Comparison of ENCODE assay signal across 8 cellular contexts in the genomic region with DNA sequence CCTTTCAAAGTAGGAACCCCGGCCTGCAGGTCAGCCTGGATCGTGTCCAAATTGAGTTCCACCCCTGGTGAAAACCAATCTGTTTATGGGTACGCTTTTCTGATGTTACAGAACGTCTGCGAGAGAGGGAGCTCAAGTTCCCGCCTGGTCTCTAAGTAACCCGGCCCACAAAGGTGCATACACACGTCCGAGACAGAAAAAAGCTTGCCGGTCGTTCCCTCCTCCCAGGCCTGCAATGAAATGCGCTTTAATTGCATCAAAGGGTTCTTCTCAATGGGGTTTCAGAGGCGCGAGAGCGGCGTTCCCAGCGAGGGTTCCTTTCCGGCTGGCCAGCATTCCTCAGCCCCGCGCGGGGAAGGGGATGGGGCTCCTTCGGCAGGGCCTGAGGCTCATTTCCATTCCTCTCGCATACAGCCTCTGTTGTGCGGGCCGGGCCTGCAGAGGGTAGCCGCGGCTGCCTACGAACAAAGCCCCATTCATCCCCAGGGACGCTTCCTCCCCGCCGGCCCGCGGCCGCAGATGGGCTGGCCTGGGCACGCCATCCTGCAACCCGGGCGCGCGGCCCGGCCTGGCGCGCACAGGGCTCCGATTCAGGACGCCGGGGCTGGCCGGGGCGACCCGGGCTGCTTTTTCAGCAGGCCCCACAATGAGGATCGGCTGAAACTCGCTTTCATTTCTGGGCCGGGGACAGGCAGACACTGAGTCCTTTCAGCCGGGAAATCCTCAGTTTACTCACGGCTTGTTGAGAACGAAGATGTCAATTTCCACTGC.
A peak's percentile ranks its signal among the peaks of the same experiment; 100 is the strongest.
DNase-seq lines count a peak whose midpoint lies in the region; ATAC-seq and TF ChIP-seq lines count a peak whose summit lies in the region.

No MANE protein-coding gene starts in this region.

- peak overlapping the region; percentile 42 for H3K4me3 ChIP-seq in NT2/D1 (ENCODE audit: insufficient read length, low read depth)
- H3K4me3 ChIP-seq in body of pancreas = peak overlapping the region in 1 of 2 donors; percentile 18
- H3K4me3 ChIP-seq in prostate gland = peak overlapping the region; percentile 36 to 42

- H3K27me3 ChIP-seq in NT2/D1 (ENCODE audit: insufficient read depth, insufficient read length) = peaks cover 4% of the 10 kb centered on the region
- no peaks in the 10 kb centered on the region for H3K27me3 ChIP-seq in body of pancreas
- H3K27me3 ChIP-seq in prostate gland (replicated peaks; ENCODE audit: insufficient read depth) = no peaks in the 10 kb centered on the region

- ATAC-seq in HG03175 (IDR thresholded peaks at IDR 0.05; ENCODE audit: unreplicated experiment) (peak; percentile 71), body of pancreas (peak; percentile 86)

- H3K4me1 Mint-ChIP-seq in Calu3 (ENCODE audit: low read depth, unreplicated experiment) = peaks cover 11% of the 10 kb centered on the region

- peaks cover 11% of the 10 kb centered on the region for H3K36me3 Mint-ChIP-seq in Calu3 (ENCODE audit: insufficient read depth, unreplicated experiment)

- H3K9ac ChIP-seq in NT2/D1 (ENCODE audit: insufficient read length, low read depth) = peak overlapping the region; percentile 82

- H3K27ac ChIP-seq in body of pancreas (peak overlapping the region; percentile 70 to 87 (median 80)), prostate gland (peak overlapping the region; percentile 80 to 88)

- peak overlapping the region; percentile 75 for H3K27ac Mint-ChIP-seq in Calu3 (ENCODE audit: unreplicated experiment)

- 0% methylated on average over 22 to 48 of the region's 54 CpGs for WGBS in body of pancreas, 2 donors
- whole genome bisulfite sequencing in prostate gland = under 1% methylated on average over 54 of the region's 54 CpGs

- DNase-seq in Calu3 (peak; percentile 72), GM19238 (ENCODE audit: insufficient read length, low spot score) (peak; percentile 8), NT2/D1 (ENCODE audit: low read depth, low spot score) (peak; percentile 78), body of pancreas (peak; percentile 48 to 73 (median 65)), hypothalamus (lab: John Stamatoyannopoulos, UW) (peak; percentile 52 to 98 (median 92)), prostate gland (ENCODE audit: low spot score) (peak; percentile 69), NCI-H2029 (lab: John Stamatoyannopoulos, UW) (no peak)

- TF ChIP-seq POLR2A in body of pancreas (IDR thresholded peaks at IDR 0.05) = peak; percentile 13 to 63 (median 61)
- TF ChIP-seq POLR2A in prostate gland (IDR thresholded peaks at IDR 0.05) = no peak

- intact Hi-C loops in Calu3 (cut with micrococcal nuclease; ENCODE audit: unreplicated experiment) (loop anchor here (2.0 to 10.0 kb wide), 3 partner anchors 52 to 200 kb away; no protein-coding TSS in a partner anchor), body of pancreas (cut with DNase I) (no loop called here), prostate gland (cut with DNase I) (loop anchor here (5.0 to 10.0 kb wide), 2 partner anchors 180 to 282 kb away; a partner anchor contains a TSS)

- TF ChIP-seq CTCF in Calu3 (IDR thresholded peaks at IDR 0.05; ENCODE audit: unreplicated experiment) (no peak), body of pancreas (IDR thresholded peaks at IDR 0.05) (no peak), prostate gland (IDR thresholded peaks at IDR 0.05) (peak in 1 of 4 experiments; percentile 5)

- no peaks in the 10 kb centered on the region for H3K9me3 Mint-ChIP-seq in Calu3 (ENCODE audit: low read depth, unreplicated experiment)

- CTCF ChIA-PET in Calu3 (lab: Charles Lee) = no interaction called here

- H3K36me3 ChIP-seq in NT2/D1 (ENCODE audit: insufficient read depth, insufficient read length, low read length) (no peaks in the 10 kb centered on the region), body of pancreas (replicated peaks in 1 of 2; ENCODE audit: insufficient read depth in 1 of 2, low read depth in 2 of 2) (no peaks in the 10 kb centered on the region), prostate gland (no peaks in the 10 kb centered on the region)

- H3K9me3 ChIP-seq in NT2/D1 (ENCODE audit: insufficient read depth, low read length) = no peaks in the 10 kb centered on the region
- H3K9me3 ChIP-seq in body of pancreas = no peaks in the 10 kb centered on the region
- no peaks in the 10 kb centered on the region for H3K9me3 ChIP-seq in prostate gland

- no peaks in the 10 kb centered on the region for H3K27me3 Mint-ChIP-seq in Calu3 (ENCODE audit: unreplicated experiment)

- no peaks in the 10 kb centered on the region for H3K4me1 ChIP-seq in NT2/D1 (ENCODE audit: insufficient read depth, insufficient read length)
- H3K4me1 ChIP-seq in body of pancreas = peaks cover 23% of the 10 kb centered on the region
- H3K4me1 ChIP-seq in prostate gland (replicated peaks) = no peaks in the 10 kb centered on the region

- no TSS peak for BruUV-seq in Calu3 (replicated peaks; lab: Mats Ljungman, UMichigan)

- H3K4me3 Mint-ChIP-seq in Calu3 (ENCODE audit: low read depth, unreplicated experiment) = peak overlapping the region; percentile 64
